Comparison of ENCODE assay signal across 1 cellular context in genomic region chr11:20131744-20132666, GRCh38.
TF ChIP-seq lines count a peak whose summit lies in the region.

No MANE protein-coding gene starts in this region.

TF ChIP-seq in HepG2, 621 proteins besides CTCF, POLR2A, EP300 and RAD21 (continued from another document and continues in another):
- TF ChIP-seq ZBTB40 (IDR thresholded peaks at IDR 0.05) = no peak
- TF ChIP-seq ZBTB40 (CRISPR knock-in tag; IDR thresholded peaks at IDR 0.05) = no peak
- no peak for TF ChIP-seq JUN (CRISPR knock-in tag; IDR thresholded peaks at IDR 0.05)
- no peak for TF ChIP-seq RNF2 (conservative IDR thresholded peaks at IDR 0.05; ENCODE audit: low read depth)
- TF ChIP-seq ZC3H13 (CRISPR knock-in tag; IDR thresholded peaks at IDR 0.05) = no peak
- no peak for TF ChIP-seq KLF13 (CRISPR knock-in tag; IDR thresholded peaks at IDR 0.05)
- TF ChIP-seq CREB1 (IDR thresholded peaks at IDR 0.05) = no peak
- TF ChIP-seq CREB1 (CRISPR knock-in tag; IDR thresholded peaks at IDR 0.05) = no peak
- TF ChIP-seq ZMYM4 (CRISPR knock-in tag; IDR thresholded peaks at IDR 0.05) = no peak
- no peak for TF ChIP-seq ISL2 (CRISPR knock-in tag; IDR thresholded peaks at IDR 0.05)
- TF ChIP-seq, protein P1, sequence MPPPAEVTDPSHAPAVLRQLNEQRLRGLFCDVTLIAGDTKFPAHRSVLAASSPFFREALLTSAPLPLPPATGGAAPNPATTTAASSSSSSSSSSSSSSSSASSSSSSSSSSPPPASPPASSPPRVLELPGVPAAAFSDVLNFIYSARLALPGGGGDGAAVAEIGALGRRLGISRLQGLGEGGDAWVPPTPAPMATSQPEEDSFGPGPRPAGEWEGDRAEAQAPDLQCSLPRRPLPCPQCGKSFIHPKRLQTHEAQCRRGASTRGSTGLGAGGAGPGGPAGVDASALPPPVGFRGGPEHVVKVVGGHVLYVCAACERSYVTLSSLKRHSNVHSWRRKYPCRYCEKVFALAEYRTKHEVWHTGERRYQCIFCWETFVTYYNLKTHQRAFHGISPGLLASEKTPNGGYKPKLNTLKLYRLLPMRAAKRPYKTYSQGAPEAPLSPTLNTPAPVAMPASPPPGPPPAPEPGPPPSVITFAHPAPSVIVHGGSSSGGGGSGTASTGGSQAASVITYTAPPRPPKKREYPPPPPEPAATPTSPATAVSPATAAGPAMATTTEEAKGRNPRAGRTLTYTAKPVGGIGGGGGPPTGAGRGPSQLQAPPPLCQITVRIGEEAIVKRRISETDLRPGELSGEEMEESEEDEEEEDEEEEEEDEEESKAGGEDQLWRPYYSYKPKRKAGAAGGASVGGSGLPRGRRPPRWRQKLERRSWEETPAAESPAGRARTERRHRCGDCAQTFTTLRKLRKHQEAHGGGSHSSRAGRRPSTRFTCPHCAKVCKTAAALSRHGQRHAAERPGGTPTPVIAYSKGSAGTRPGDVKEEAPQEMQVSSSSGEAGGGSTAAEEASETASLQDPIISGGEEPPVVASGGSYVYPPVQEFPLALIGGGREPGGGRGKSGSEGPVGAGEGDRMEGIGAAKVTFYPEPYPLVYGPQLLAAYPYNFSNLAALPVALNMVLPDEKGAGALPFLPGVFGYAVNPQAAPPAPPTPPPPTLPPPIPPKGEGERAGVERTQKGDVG (CRISPR knock-in tag; IDR thresholded peaks at IDR 0.05; ENCODE audit: borderline replicate concordance) = no peak
- TF ChIP-seq, protein P2, sequence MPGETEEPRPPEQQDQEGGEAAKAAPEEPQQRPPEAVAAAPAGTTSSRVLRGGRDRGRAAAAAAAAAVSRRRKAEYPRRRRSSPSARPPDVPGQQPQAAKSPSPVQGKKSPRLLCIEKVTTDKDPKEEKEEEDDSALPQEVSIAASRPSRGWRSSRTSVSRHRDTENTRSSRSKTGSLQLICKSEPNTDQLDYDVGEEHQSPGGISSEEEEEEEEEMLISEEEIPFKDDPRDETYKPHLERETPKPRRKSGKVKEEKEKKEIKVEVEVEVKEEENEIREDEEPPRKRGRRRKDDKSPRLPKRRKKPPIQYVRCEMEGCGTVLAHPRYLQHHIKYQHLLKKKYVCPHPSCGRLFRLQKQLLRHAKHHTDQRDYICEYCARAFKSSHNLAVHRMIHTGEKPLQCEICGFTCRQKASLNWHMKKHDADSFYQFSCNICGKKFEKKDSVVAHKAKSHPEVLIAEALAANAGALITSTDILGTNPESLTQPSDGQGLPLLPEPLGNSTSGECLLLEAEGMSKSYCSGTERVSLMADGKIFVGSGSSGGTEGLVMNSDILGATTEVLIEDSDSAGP (CRISPR knock-in tag; IDR thresholded peaks at IDR 0.05; ENCODE audit: borderline replicate concordance) = no peak
- TF ChIP-seq, protein P3, sequence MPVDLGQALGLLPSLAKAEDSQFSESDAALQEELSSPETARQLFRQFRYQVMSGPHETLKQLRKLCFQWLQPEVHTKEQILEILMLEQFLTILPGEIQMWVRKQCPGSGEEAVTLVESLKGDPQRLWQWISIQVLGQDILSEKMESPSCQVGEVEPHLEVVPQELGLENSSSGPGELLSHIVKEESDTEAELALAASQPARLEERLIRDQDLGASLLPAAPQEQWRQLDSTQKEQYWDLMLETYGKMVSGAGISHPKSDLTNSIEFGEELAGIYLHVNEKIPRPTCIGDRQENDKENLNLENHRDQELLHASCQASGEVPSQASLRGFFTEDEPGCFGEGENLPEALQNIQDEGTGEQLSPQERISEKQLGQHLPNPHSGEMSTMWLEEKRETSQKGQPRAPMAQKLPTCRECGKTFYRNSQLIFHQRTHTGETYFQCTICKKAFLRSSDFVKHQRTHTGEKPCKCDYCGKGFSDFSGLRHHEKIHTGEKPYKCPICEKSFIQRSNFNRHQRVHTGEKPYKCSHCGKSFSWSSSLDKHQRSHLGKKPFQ (CRISPR knock-in tag; IDR thresholded peaks at IDR 0.05; ENCODE audit: insufficient replicate concordance) = no peak
- no peak for TF ChIP-seq ZNF136 (CRISPR knock-in tag; IDR thresholded peaks at IDR 0.05; ENCODE audit: low read depth)
- TF ChIP-seq PHF8 (CRISPR knock-in tag; IDR thresholded peaks at IDR 0.05) = 0 out of 2 replicates have a peak, but pooled peaks have one; percentile 22
- no peak for TF ChIP-seq EZH2 (conservative IDR thresholded peaks at IDR 0.05; ENCODE audit: low read depth, low read length)
- no peak for TF ChIP-seq ZNF460 (CRISPR knock-in tag; IDR thresholded peaks at IDR 0.05; ENCODE audit: borderline replicate concordance)
- 0 out of 2 replicates have a peak, but pooled peaks have one; percentile 50 for TF ChIP-seq FUBP1 (CRISPR knock-in tag; IDR thresholded peaks at IDR 0.05; ENCODE audit: borderline replicate concordance)
- no peak for TF ChIP-seq ZNF232 (CRISPR knock-in tag; IDR thresholded peaks at IDR 0.05; ENCODE audit: borderline replicate concordance)
- TF ChIP-seq ATRX (CRISPR knock-in tag; IDR thresholded peaks at IDR 0.05; ENCODE audit: borderline replicate concordance) = no peak
- TF ChIP-seq ZFP37 (CRISPR knock-in tag; IDR thresholded peaks at IDR 0.05; ENCODE audit: borderline replicate concordance) = no peak
- TF ChIP-seq, protein P4, sequence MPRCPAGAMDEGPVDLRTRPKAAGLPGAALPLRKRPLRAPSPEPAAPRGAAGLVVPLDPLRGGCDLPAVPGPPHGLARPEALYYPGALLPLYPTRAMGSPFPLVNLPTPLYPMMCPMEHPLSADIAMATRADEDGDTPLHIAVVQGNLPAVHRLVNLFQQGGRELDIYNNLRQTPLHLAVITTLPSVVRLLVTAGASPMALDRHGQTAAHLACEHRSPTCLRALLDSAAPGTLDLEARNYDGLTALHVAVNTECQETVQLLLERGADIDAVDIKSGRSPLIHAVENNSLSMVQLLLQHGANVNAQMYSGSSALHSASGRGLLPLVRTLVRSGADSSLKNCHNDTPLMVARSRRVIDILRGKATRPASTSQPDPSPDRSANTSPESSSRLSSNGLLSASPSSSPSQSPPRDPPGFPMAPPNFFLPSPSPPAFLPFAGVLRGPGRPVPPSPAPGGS (CRISPR knock-in tag; IDR thresholded peaks at IDR 0.05) = peak; percentile 43; the same call in 1 of the 2 replicates
- TF ChIP-seq ZNF256 (CRISPR knock-in tag; conservative IDR thresholded peaks at IDR 0.05) = no peak
- peak; percentile 34; the same call in 1 of the 2 replicates for TF ChIP-seq PITX1 (CRISPR knock-in tag; IDR thresholded peaks at IDR 0.05)
- no peak for TF ChIP-seq ZNF121 (CRISPR knock-in tag; IDR thresholded peaks at IDR 0.05)
- no peak for TF ChIP-seq ARID5B (CRISPR knock-in tag; IDR thresholded peaks at IDR 0.05)
- no peak for TF ChIP-seq ZNF678 (CRISPR knock-in tag; IDR thresholded peaks at IDR 0.05)
- TF ChIP-seq ZNF776 (CRISPR knock-in tag; IDR thresholded peaks at IDR 0.05) = 0 out of 2 replicates have a peak, but pooled peaks have one; percentile 24
- TF ChIP-seq ZNF274 (CRISPR knock-in tag; IDR thresholded peaks at IDR 0.05) = 0 out of 2 replicates have a peak, but pooled peaks have one; percentile 40
- TF ChIP-seq, protein P5, sequence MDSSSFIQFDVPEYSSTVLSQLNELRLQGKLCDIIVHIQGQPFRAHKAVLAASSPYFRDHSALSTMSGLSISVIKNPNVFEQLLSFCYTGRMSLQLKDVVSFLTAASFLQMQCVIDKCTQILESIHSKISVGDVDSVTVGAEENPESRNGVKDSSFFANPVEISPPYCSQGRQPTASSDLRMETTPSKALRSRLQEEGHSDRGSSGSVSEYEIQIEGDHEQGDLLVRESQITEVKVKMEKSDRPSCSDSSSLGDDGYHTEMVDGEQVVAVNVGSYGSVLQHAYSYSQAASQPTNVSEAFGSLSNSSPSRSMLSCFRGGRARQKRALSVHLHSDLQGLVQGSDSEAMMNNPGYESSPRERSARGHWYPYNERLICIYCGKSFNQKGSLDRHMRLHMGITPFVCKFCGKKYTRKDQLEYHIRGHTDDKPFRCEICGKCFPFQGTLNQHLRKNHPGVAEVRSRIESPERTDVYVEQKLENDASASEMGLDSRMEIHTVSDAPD (CRISPR knock-in tag; IDR thresholded peaks at IDR 0.05) = no peak
- TF ChIP-seq TBX3 (IDR thresholded peaks at IDR 0.05; ENCODE audit: borderline replicate concordance) = no peak
- TF ChIP-seq ZNF549 (CRISPR knock-in tag; IDR thresholded peaks at IDR 0.05) = no peak
- TF ChIP-seq CCDC6 (CRISPR knock-in tag; IDR thresholded peaks at IDR 0.05) = no peak
- TF ChIP-seq PPARG (CRISPR knock-in tag; conservative IDR thresholded peaks at IDR 0.05) = no peak
- no peak for TF ChIP-seq RELA (CRISPR knock-in tag; IDR thresholded peaks at IDR 0.05)
